Comparison of ENCODE assay signal across 28 cellular contexts in genomic region chr2:22673501-22673900, GRCh38.
"Had no signal": no experiment of that assay in that cellular context is flagged by ENCODE, and none has a peak within 500 bp of the region (broad histone marks: within the 10 kb centered on the region; RNA-seq: fewer than 3 reads in every experiment).

No MANE protein-coding gene starts in this region.

- H3K36me3 ChIP-seq: MG63, Peyer's patch, SJSA1 had no signal

- H3K4me3 ChIP-seq: MG63, Peyer's patch, SJSA1 had no signal

- ATAC-seq: activated naive CD8-positive, alpha-beta T cell treated with anti-CD3 and anti-CD28 coated beads, Interleukin-2, amount 50 U/mL, for 24 hours; activated T-cell treated with anti-CD3 and anti-CD28 coated beads, Interleukin-2, amount 50 U/mL, for 4 hours; PC-3 had no signal

- H3K9me3 ChIP-seq: MG63, Peyer's patch, SJSA1, SK-N-SH had no signal

- H3K4me2 ChIP-seq: SK-N-SH had no signal

- H3K9ac ChIP-seq: SK-N-SH had no signal

- DNase-seq: activated B cell treated with CpG ODN at 0.5 μM for 24 hours; activated CD4-positive, alpha-beta memory T cell treated with anti-CD3 and anti-CD28 coated beads for 36 hours; activated CD4-positive, alpha-beta T cell treated with anti-CD3 and anti-CD28 coated beads for 4 hours; activated CD4-positive, alpha-beta T cell treated with anti-CD3 and anti-CD28 coated beads, Interleukin-2, amount 50 U/mL, for 1 hour; activated CD4-positive, CD25-positive, alpha-beta regulatory T cell treated with anti-CD3 and anti-CD28 coated beads, Interleukin-2, amount 50 U/mL, for 72 hours; activated CD8-positive, alpha-beta memory T cell treated with anti-CD3 and anti-CD28 coated beads, Interleukin-2, amount 50 U/mL, for 4 hours; activated gamma-delta T cell treated with Interleukin-2 at 50 U/mL for 16 hours; activated naive CD4-positive, alpha-beta T cell treated with anti-CD3 and anti-CD28 coated beads, Interleukin-2, amount 10 ng/mL, durations not matched to agents 7 days and 5 days; activated naive CD8-positive, alpha-beta T cell treated with anti-CD3 and anti-CD28 coated beads, Interleukin-2, amount 50 U/mL, for 24 hours; activated T-cell treated with anti-CD3 and anti-CD28 coated beads for 4 hours; activated T-cell treated with anti-CD3 and anti-CD28 coated beads, Interleukin-2, amount 50 U/mL, for 4 hours; anterior cingulate cortex; central memory CD4-positive, alpha-beta T cell; MG63; NCI-H1092; NCI-H1436 treated with DMSO at 0.1 percent for 48 hours; NCI-H1694 treated with DMSO at 0.1 percent for 48 hours; NCI-H2029; NCI-H345; NCI-H524 treated with DMSO at 0.1 percent for 48 hours; NCI-H774; PC-3; Peyer's patch; RPMI8226; SHP77 treated with DMSO at 0.1 percent for 48 hours; SK-N-SH had no signal

- H3K27ac ChIP-seq: Peyer's patch, SJSA1, VCaP had no signal

- H3K4me1 ChIP-seq: Peyer's patch, SJSA1 had no signal

- H3K27me3 ChIP-seq: MG63, Peyer's patch, SJSA1 had no signal
